ENCODE assay signal across 13 cellular contexts in genomic region chr4:32396504-32396903, GRCh38.
DNase-seq lines count a peak whose midpoint lies in the region; ATAC-seq and TF ChIP-seq lines count a peak whose summit lies in the region.
"Had no signal": no experiment of that assay in that cellular context is flagged by ENCODE, and none has a peak within 500 bp of the region (broad histone marks: within the 10 kb centered on the region; RNA-seq: fewer than 3 reads in every experiment).

No MANE protein-coding gene starts in this region.

- H3K9me3 ChIP-seq in endodermal cell (ENCODE audit: control insufficient read depth, low read length) = no peaks in the 10 kb centered on the region
- H3K9me3 ChIP-seq in neural progenitor cell (ENCODE audit: low read depth) = no peaks in the 10 kb centered on the region
- H3K9me3 ChIP-seq: BLaER1 treated with 17β-estradiol and CSF1 and Interleukin-3, amounts not matched to agents 10 nM and 100 nM had no signal

- H3K4me3 Mint-ChIP-seq in endodermal cell (no peak overlapping the region), neural progenitor cell (no peak overlapping the region)
- H3K4me3 Mint-ChIP-seq: CD4-positive, CD25-positive, alpha-beta regulatory T cell had no signal

- H3F3A ChIP-seq in neural progenitor cell (ENCODE audit: low read depth) = no peaks in the 10 kb centered on the region

- H3K9ac ChIP-seq in endodermal cell (ENCODE audit: extremely low read depth, low read length, poor library complexity, severe bottlenecking) (no peak overlapping the region), neural progenitor cell (no peak overlapping the region)
- H3K9ac ChIP-seq: BLaER1 treated with 17β-estradiol and CSF1 and Interleukin-3, amounts not matched to agents 10 nM and 100 nM had no signal

- TF ChIP-seq CTCF in endodermal cell (conservative IDR thresholded peaks at IDR 0.05) = no peak
- TF ChIP-seq CTCF in neural progenitor cell (IDR thresholded peaks at IDR 0.05) = no peak

- H3K4me3 ChIP-seq in endodermal cell (ENCODE audit: low read length) (no peak overlapping the region), neural progenitor cell (no peak overlapping the region)
- H3K4me3 ChIP-seq: BLaER1 treated with 17β-estradiol and CSF1 and Interleukin-3, amounts not matched to agents 10 nM and 100 nM had no signal

- H3K27ac ChIP-seq in endodermal cell (ENCODE audit: low read depth, low read length) (no peak overlapping the region), neural progenitor cell (no peak overlapping the region)
- H3K27ac ChIP-seq: BLaER1 treated with 17β-estradiol and CSF1 and Interleukin-3, amounts not matched to agents 10 nM and 100 nM had no signal

- H3K4me1 ChIP-seq in endodermal cell (ENCODE audit: control insufficient read depth, insufficient read depth, low read length) (no peaks in the 10 kb centered on the region), neural progenitor cell (no peaks in the 10 kb centered on the region)
- H3K4me1 ChIP-seq: BLaER1 treated with 17β-estradiol and CSF1 and Interleukin-3, amounts not matched to agents 10 nM and 100 nM had no signal

- DNase-seq in NCI-H748 (lab: John Stamatoyannopoulos, UW; ENCODE audit: unreplicated experiment) (peak; percentile 6), NCI-H748 treated with DMSO at 0.1 percent for 48 hours (lab: John Stamatoyannopoulos, UW) (no peak), endodermal cell (peak; percentile 76), neural progenitor cell (ENCODE audit: low spot score) (peak; percentile 11), RPMI8226 (no peak), NCI-H1694 treated with DMSO at 0.1 percent for 48 hours (lab: John Stamatoyannopoulos, UW) (no peak)
- DNase-seq: 8988T; CD4-positive, CD25-positive, alpha-beta regulatory T cell; DMS53; GF-D8 had no signal

- no peaks in the 10 kb centered on the region for H3K27me3 ChIP-seq in endodermal cell (ENCODE audit: control insufficient read depth, insufficient read depth, low read length, poor library complexity, severe bottlenecking)
- H3K27me3 ChIP-seq in neural progenitor cell = no peaks in the 10 kb centered on the region
- H3K27me3 ChIP-seq: BLaER1 treated with 17β-estradiol and CSF1 and Interleukin-3, amounts not matched to agents 10 nM and 100 nM had no signal

- H3K27me3 Mint-ChIP-seq in endodermal cell (ENCODE audit: insufficient read depth) (no peaks in the 10 kb centered on the region), neural progenitor cell (ENCODE audit: insufficient read depth, low read depth) (no peaks in the 10 kb centered on the region)
- H3K27me3 Mint-ChIP-seq: CD4-positive, CD25-positive, alpha-beta regulatory T cell had no signal

- H3K4me2 ChIP-seq in neural progenitor cell = no peak overlapping the region
- H3K4me2 ChIP-seq: BLaER1 treated with 17β-estradiol and CSF1 and Interleukin-3, amounts not matched to agents 10 nM and 100 nM had no signal

- no peak overlapping the region for H3K27ac Mint-ChIP-seq in endodermal cell
- no peak overlapping the region for H3K27ac Mint-ChIP-seq in neural progenitor cell
- H3K27ac Mint-ChIP-seq: CD4-positive, CD25-positive, alpha-beta regulatory T cell had no signal

- no peaks in the 10 kb centered on the region for H3K79me2 ChIP-seq in neural progenitor cell (ENCODE audit: low read depth)

- H3K36me3 Mint-ChIP-seq in endodermal cell (ENCODE audit: low read depth) = no peaks in the 10 kb centered on the region
- no peaks in the 10 kb centered on the region for H3K36me3 Mint-ChIP-seq in neural progenitor cell
- H3K36me3 Mint-ChIP-seq: CD4-positive, CD25-positive, alpha-beta regulatory T cell had no signal

- ATAC-seq in HG02571 (IDR thresholded peaks at IDR 0.05; ENCODE audit: unreplicated experiment) = no peak
- ATAC-seq: HepG2 had no signal

- H2AFZ ChIP-seq in neural progenitor cell (replicated peaks) = no peak overlapping the region

- peaks cover 2% of the 10 kb centered on the region for H3K4me1 Mint-ChIP-seq in endodermal cell
- no peaks in the 10 kb centered on the region for H3K4me1 Mint-ChIP-seq in neural progenitor cell
- H3K4me1 Mint-ChIP-seq: CD4-positive, CD25-positive, alpha-beta regulatory T cell had no signal

- WGBS in endodermal cell (ENCODE audit: insufficient coverage in 1 of 2, insufficient read length in 1 of 2), 2 experiments = 83 to 88% methylated on average over 5 of the region's 5 CpGs

- H3K36me3 ChIP-seq in endodermal cell (ENCODE audit: control insufficient read depth, insufficient read depth, low read length) (no peaks in the 10 kb centered on the region), neural progenitor cell (no peaks in the 10 kb centered on the region)
- H3K36me3 ChIP-seq: BLaER1 treated with 17β-estradiol and CSF1 and Interleukin-3, amounts not matched to agents 10 nM and 100 nM had no signal

- H3K9me3 Mint-ChIP-seq in endodermal cell (no peaks in the 10 kb centered on the region), neural progenitor cell (no peaks in the 10 kb centered on the region)

- no peaks in the 10 kb centered on the region for H4K20me1 ChIP-seq in neural progenitor cell (ENCODE audit: low read depth)
- H4K20me1 ChIP-seq: BLaER1 treated with 17β-estradiol and CSF1 and Interleukin-3, amounts not matched to agents 10 nM and 100 nM had no signal

Comparison
In these comparisons a context has a peak if more than half of its experiments do, and no peak if none do; other contexts are left out.
1. DNase-seq: peak in NCI-H748 (single experiment), endodermal cell (single experiment) and neural progenitor cell (single experiment); none in NCI-H748 treated with DMSO at 0.1 percent for 48 hours (single experiment), RPMI8226 (single experiment) and NCI-H1694 treated with DMSO at 0.1 percent for 48 hours (single experiment).